8 cellular contexts compared by ENCODE assay signal in the genomic region with DNA sequence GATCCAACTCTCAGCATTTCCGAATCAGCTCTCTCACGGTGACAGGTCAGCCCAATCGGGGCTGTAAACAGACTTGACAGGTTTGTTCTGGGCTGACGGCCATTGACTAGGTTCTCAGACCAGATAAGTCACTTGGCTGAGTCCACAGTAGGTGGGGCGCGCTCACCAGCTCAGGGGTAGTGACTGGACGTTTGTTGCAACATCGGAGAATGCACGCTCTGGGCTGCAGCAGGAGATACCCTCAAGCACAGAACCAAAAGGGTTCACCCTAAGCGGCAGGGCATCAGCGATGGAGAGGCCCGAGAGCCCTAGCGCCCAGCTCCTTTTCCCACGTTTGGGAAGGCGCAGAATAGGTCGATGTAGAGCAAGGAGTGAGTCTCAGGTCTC.
DNase-seq lines count a peak whose midpoint lies in the region; ATAC-seq and TF ChIP-seq lines count a peak whose summit lies in the region.

No MANE protein-coding gene starts in this region.

- peaks cover 17% of the 10 kb centered on the region for H4K20me1 ChIP-seq in OCI-LY3 (ENCODE audit: insufficient read depth, low read length)

- H3K9me3 ChIP-seq in OCI-LY3 (ENCODE audit: insufficient read depth, low read length): no peaks in the 10 kb centered on the region

- H3K36me3 ChIP-seq in OCI-LY3 (replicated peaks; ENCODE audit: low read depth, low read length): peaks cover 2% of the 10 kb centered on the region

- H3K4me3 ChIP-seq in OCI-LY3 (ENCODE audit: low read length) (peak overlapping the region; percentile 96), choroid plexus epithelial cell (ENCODE audit: low read depth, low read length) (peak overlapping the region; percentile 83)

- H3K9me3 Mint-ChIP-seq in stimulated activated naive B cell treated with anti-CD40 and anti-IgM and Interleukin-4, amounts not matched to agents 10 μg/mL and 1 μg/mL and 100 μg/mL, for 72 hours: no peaks in the 10 kb centered on the region

- H3K4me1 ChIP-seq in OCI-LY3 (ENCODE audit: low read length): peaks cover 14% of the 10 kb centered on the region

- peaks cover 22 to 31% of the 10 kb centered on the region in 2 donors for H3K4me1 Mint-ChIP-seq in stimulated activated naive B cell treated with anti-CD40 and anti-IgM and Interleukin-4, amounts not matched to agents 10 μg/mL and 1 μg/mL and 100 μg/mL, for 72 hours

- peak overlapping the region; percentile 97 for H3K4me2 ChIP-seq in OCI-LY3 (ENCODE audit: low read length)

- peak overlapping the region; percentile 78; the same call in 1 of the 2 replicates for H2AFZ ChIP-seq in OCI-LY3 (ENCODE audit: low read depth, low read length)

- peaks cover 16 to 20% of the 10 kb centered on the region in 2 donors for H3K36me3 Mint-ChIP-seq in stimulated activated naive B cell treated with anti-CD40 and anti-IgM and Interleukin-4, amounts not matched to agents 10 μg/mL and 1 μg/mL and 100 μg/mL, for 72 hours

- peak overlapping the region; percentile 90 to 99 for H3K4me3 Mint-ChIP-seq in stimulated activated naive B cell treated with anti-CD40 and anti-IgM and Interleukin-4, amounts not matched to agents 10 μg/mL and 1 μg/mL and 100 μg/mL, for 72 hours

- peak overlapping the region; percentile 86 for H3K27ac ChIP-seq in OCI-LY3 (ENCODE audit: low read length)

- H3K27ac Mint-ChIP-seq in stimulated activated naive B cell treated with anti-CD40 and anti-IgM and Interleukin-4, amounts not matched to agents 10 μg/mL and 1 μg/mL and 100 μg/mL, for 72 hours: peak overlapping the region; percentile 97

- peaks cover 37% of the 10 kb centered on the region for H3K79me2 ChIP-seq in OCI-LY3 (ENCODE audit: low read length)

- no peaks in the 10 kb centered on the region for H3K27me3 Mint-ChIP-seq in stimulated activated naive B cell treated with anti-CD40 and anti-IgM and Interleukin-4, amounts not matched to agents 10 μg/mL and 1 μg/mL and 100 μg/mL, for 72 hours

- peak; percentile 11 for ATAC-seq in HG02759 (IDR thresholded peaks at IDR 0.05; ENCODE audit: unreplicated experiment)
- ATAC-seq in stimulated activated naive B cell treated with anti-CD40 and anti-IgM and Interleukin-4, amounts not matched to agents 10 μg/mL and 1 μg/mL and 100 μg/mL, for 72 hours (replicated peaks): peak; percentile 10 to 12

- TF ChIP-seq CTCF in OCI-LY3 (IDR thresholded peaks at IDR 0.05; ENCODE audit: low read depth, low read length) (peak; percentile 38), choroid plexus epithelial cell (conservative IDR thresholded peaks at IDR 0.05; ENCODE audit: low read depth, low read length) (peak; percentile 43)

- DNase-seq in activated CD4-positive, alpha-beta T cell treated with anti-CD3 and anti-CD28 coated beads for 48 hours: peak; percentile 26
- DNase-seq in activated CD4-positive, alpha-beta T cell treated with anti-CD3 and anti-CD28 coated beads, Interleukin-2, amount 50 U/mL, for 4 hours: no peak
- DNase-seq in choroid plexus epithelial cell (ENCODE audit: low read depth) (peak; percentile 87), left kidney (ENCODE audit: low read depth, low spot score) (peak; percentile 83), NCI-H187 (lab: John Stamatoyannopoulos, UW) (no peak)
- DNase-seq in stimulated activated naive B cell treated with anti-CD40 and anti-IgM and Interleukin-4, amounts not matched to agents 10 μg/mL and 1 μg/mL and 100 μg/mL, for 72 hours: peak; percentile 47

- no peaks in the 10 kb centered on the region for H3K27me3 ChIP-seq in OCI-LY3 (ENCODE audit: low read depth, low read length)

- peak overlapping the region; percentile 91 for H3K9ac ChIP-seq in OCI-LY3 (ENCODE audit: low read length)

Comparison
In these comparisons a context has a peak if more than half of its experiments do, and no peak if none do; other contexts are left out.
1. DNase-seq: peak in activated CD4-positive, alpha-beta T cell treated with anti-CD3 and anti-CD28 coated beads for 48 hours (single experiment), choroid plexus epithelial cell (single experiment), left kidney (single experiment) and stimulated activated naive B cell treated with anti-CD40 and anti-IgM and Interleukin-4, amounts not matched to agents 10 μg/mL and 1 μg/mL and 100 μg/mL, for 72 hours (single experiment); none in activated CD4-positive, alpha-beta T cell treated with anti-CD3 and anti-CD28 coated beads, Interleukin-2, amount 50 U/mL, for 4 hours (0 of 2) and NCI-H187 (0 of 2).